Comparison of ENCODE assay signal across 1 cellular context in genomic region chr2:40758778-40759177, GRCh38.
TF ChIP-seq lines count a peak whose summit lies in the region.

No MANE protein-coding gene starts in this region.

TF ChIP-seq in GM23338, 12 proteins besides CTCF, POLR2A, EP300 and RAD21 (continued from another document):
- TF ChIP-seq ETS1 (IDR thresholded peaks at IDR 0.05) (no peak), NANOG (IDR thresholded peaks at IDR 0.05; ENCODE audit: borderline replicate concordance) (no peak), STAT1 (IDR thresholded peaks at IDR 0.05; ENCODE audit: unreplicated experiment) (no peak), ZNF331 (CRISPR knock-in tag; IDR thresholded peaks at IDR 0.05; ENCODE audit: low read depth) (no peak), EZH2phosphoT487 (IDR thresholded peaks at IDR 0.05; ENCODE audit: unreplicated experiment) (no peak), JUNB (IDR thresholded peaks at IDR 0.05; ENCODE audit: unreplicated experiment) (no peak)
